ENCODE assay signal across 18 cellular contexts in the genomic region with DNA sequence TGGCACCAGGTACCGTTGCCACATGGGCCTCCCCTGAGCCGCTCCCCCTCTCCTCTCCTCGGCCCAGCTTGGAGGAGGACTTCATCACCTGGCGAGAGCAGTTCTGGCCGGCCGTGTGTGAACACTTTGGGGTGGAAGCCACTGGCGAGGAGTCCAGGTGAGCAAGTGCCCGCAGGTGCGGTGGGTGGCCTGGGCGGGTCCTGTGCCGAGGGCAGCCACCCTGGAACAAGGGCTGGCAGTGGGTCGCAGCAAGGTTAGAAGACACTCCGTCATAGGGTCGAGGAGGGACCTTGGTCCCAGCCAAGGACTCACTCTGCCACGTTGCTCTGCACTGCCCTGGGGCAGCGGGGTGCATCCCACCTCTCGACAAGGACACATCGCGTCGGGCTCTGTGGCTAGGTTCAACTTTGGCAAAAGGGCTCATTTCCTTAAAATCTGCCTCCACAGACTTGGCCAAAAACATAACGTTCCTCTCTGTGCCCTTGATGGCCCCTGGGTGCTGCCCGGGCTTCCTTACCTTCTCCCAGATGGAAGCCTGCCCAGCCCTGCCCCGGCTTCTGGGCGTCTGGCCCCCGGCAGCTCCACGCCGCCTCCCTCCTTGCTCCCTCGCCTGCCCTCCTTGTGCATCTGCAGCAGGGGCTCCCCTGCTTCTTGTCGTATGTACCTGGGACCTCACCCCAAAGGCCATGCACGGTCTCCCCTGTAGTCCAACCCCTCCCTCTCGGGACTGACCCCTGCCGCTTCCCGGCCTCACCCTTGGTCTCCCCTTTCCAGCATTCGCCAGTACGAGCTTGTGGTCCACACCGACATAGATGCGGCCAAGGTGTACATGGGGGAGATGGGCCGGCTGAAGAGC. TPM values are rescaled to one million over a fixed set of nuclear protein-coding genes. Genes with fewer than 3 reads are reported as not detected.
DNase-seq lines count a peak whose midpoint lies in the region; ATAC-seq and TF ChIP-seq lines count a peak whose summit lies in the region.
"Had no signal": no experiment of that assay in that cellular context is flagged by ENCODE, and none has a peak within 500 bp of the region (broad histone marks: within the 10 kb centered on the region; RNA-seq: fewer than 3 reads in every experiment).

No MANE protein-coding gene starts in this region.

- TF ChIP-seq CTCF in left ventricle myocardium inferior (IDR thresholded peaks at IDR 0.05; ENCODE audit: borderline replicate concordance) (no peak), chondrocyte (IDR thresholded peaks at IDR 0.05) (no peak)

- H3K79me1 ChIP-seq in neuronal stem cell (ENCODE audit: low read depth, low read length), result peaks cover 2% of the 10 kb centered on the region

- intact Hi-C loops in left ventricle myocardium inferior (cut with micrococcal nuclease), result no loop called here
- intact Hi-C loops in left ventricle myocardium superior (cut with micrococcal nuclease), result no loop called here

- H3K4me3 ChIP-seq in left ventricle myocardium inferior (no peak overlapping the region), neuronal stem cell (ENCODE audit: low read length in 2 of 2) (no peak overlapping the region)
- H3K4me3 ChIP-seq: A549, GM12878 had no signal

- H3K4ac ChIP-seq in neuronal stem cell (ENCODE audit: low read length), result no peak overlapping the region

- peak overlapping the region; percentile 53 for H2BK5ac ChIP-seq in neuronal stem cell (ENCODE audit: low read length)

- H3K27me3 Mint-ChIP-seq in chondrocyte (ENCODE audit: low read depth), result no peaks in the 10 kb centered on the region
- H3K27me3 Mint-ChIP-seq in activated CD8-positive, alpha-beta T cell treated with anti-CD3 and anti-CD28 coated beads, Interleukin-2, amount 10 ng/mL, durations not matched to agents 7 days and 5 days (ENCODE audit: low read depth), result no peaks in the 10 kb centered on the region

- no peak overlapping the region for H2BK120ac ChIP-seq in neuronal stem cell (ENCODE audit: low read depth, low read length)

- H3K27me3 ChIP-seq in left ventricle myocardium inferior (ENCODE audit: low read depth), result no peaks in the 10 kb centered on the region
- no peaks in the 10 kb centered on the region for H3K27me3 ChIP-seq in neuronal stem cell (ENCODE audit: control insufficient read depth in 3 of 3, insufficient read depth in 3 of 3, low read depth in 1 of 3, low read length in 3 of 3)

- POLR2A ChIA-PET in activated CD8-positive, alpha-beta T cell treated with anti-CD3 and anti-CD28 coated beads, Interleukin-2, amount 10 ng/mL, durations not matched to agents 7 days and 5 days (lab: Charles Lee), result interaction anchor here (0.6 to 1.2 kb wide), 2 partner anchors 12 to 70 kb away, joined by 5 read pairs; a partner anchor contains a TSS

- peaks cover 17% of the 10 kb centered on the region for H3K4me1 Mint-ChIP-seq in chondrocyte (ENCODE audit: low read depth)
- H3K4me1 Mint-ChIP-seq in activated CD8-positive, alpha-beta T cell treated with anti-CD3 and anti-CD28 coated beads, Interleukin-2, amount 10 ng/mL, durations not matched to agents 7 days and 5 days (ENCODE audit: low read depth), result no peaks in the 10 kb centered on the region

- H3K9me3 ChIP-seq in left ventricle myocardium inferior (replicated peaks) (no peaks in the 10 kb centered on the region), neuronal stem cell (replicated peaks in 1 of 2; ENCODE audit: control insufficient read depth in 2 of 2, insufficient read depth in 1 of 2, low read depth in 1 of 2, low read length in 2 of 2) (no peaks in the 10 kb centered on the region)
- H3K9me3 ChIP-seq: A549 had no signal

- no peak overlapping the region for H3K27ac Mint-ChIP-seq in chondrocyte (ENCODE audit: unreplicated experiment)
- no peak overlapping the region for H3K27ac Mint-ChIP-seq in activated CD8-positive, alpha-beta T cell treated with anti-CD3 and anti-CD28 coated beads, Interleukin-2, amount 10 ng/mL, durations not matched to agents 7 days and 5 days

- no peak overlapping the region for H2AK5ac ChIP-seq in neuronal stem cell (ENCODE audit: low read depth, low read length)

- H3K36me3 ChIP-seq in left ventricle myocardium inferior (peaks cover 73% of the 10 kb centered on the region), neuronal stem cell (replicated peaks in 1 of 2; ENCODE audit: control insufficient read depth in 2 of 2, insufficient read depth in 2 of 2, low read length in 2 of 2) (peaks cover 41 to 87% of the 10 kb centered on the region in 2 donors)

- no peak for DNase-seq in left ventricle myocardium inferior
- no peak for DNase-seq in left ventricle myocardium superior
- peak; percentile 71 for DNase-seq in chondrocyte (ENCODE audit: low spot score)
- no peak for DNase-seq in neuronal stem cell (ENCODE audit: low spot score)
- DNase-seq in NCI-H524 treated with DMSO at 0.1 percent for 48 hours (lab: John Stamatoyannopoulos, UW), result no peak
- no peak for DNase-seq in activated CD8-positive, alpha-beta T cell treated with anti-CD3 and anti-CD28 coated beads, Interleukin-2, amount 10 ng/mL, durations not matched to agents 7 days and 5 days
- DNase-seq: DMS79; KBM-7; NCI-H1048; NCI-H2107; NCI-H345; NCI-H69; NK-92 treated with Interleukin-12 subunit alpha and Interleukin-12 subunit beta, amount 100 ng/mL, for 24 hours had no signal

- H4K91ac ChIP-seq in neuronal stem cell (ENCODE audit: low read depth, low read length, poor library complexity), result no peak overlapping the region

- CTCF ChIA-PET in activated CD8-positive, alpha-beta T cell treated with anti-CD3 and anti-CD28 coated beads, Interleukin-2, amount 10 ng/mL, durations not matched to agents 7 days and 5 days (lab: Charles Lee), result no interaction called here

- ATAC-seq in left ventricle myocardium superior (no peak), HG02759 (IDR thresholded peaks at IDR 0.05; ENCODE audit: unreplicated experiment) (no peak), GM18505 (IDR thresholded peaks at IDR 0.05; ENCODE audit: unreplicated experiment) (no peak)
- no peak for ATAC-seq in activated CD8-positive, alpha-beta T cell treated with anti-CD3 and anti-CD28 coated beads, Interleukin-2, amount 10 ng/mL, durations not matched to agents 7 days and 5 days
- ATAC-seq: GM12878 had no signal

- H3K4me1 ChIP-seq in left ventricle myocardium inferior (peaks cover 61% of the 10 kb centered on the region), neuronal stem cell (ENCODE audit: control insufficient read depth in 2 of 2, insufficient read depth in 1 of 2, low read depth in 1 of 2, low read length in 2 of 2) (no peaks in the 10 kb centered on the region)

- H3K9ac ChIP-seq in neuronal stem cell (ENCODE audit: low read depth, low read length, poor library complexity), result no peak overlapping the region

- no peak overlapping the region for H3K23ac ChIP-seq in neuronal stem cell (ENCODE audit: low read depth, low read length, poor library complexity)

- H2AFZ ChIP-seq in neuronal stem cell (ENCODE audit: low read length), result no peak overlapping the region

- no peak overlapping the region for H4K8ac ChIP-seq in neuronal stem cell (ENCODE audit: low read depth, low read length)

- H3K27ac ChIP-seq in left ventricle myocardium inferior (replicated peaks), result peak overlapping the region; percentile 27
- H3K27ac ChIP-seq in neuronal stem cell (replicated peaks; ENCODE audit: low read length), result no peak overlapping the region
- H3K27ac ChIP-seq: C4-2B had no signal

- H3K4me3 Mint-ChIP-seq in chondrocyte (ENCODE audit: unreplicated experiment), result no peak overlapping the region
- H3K4me3 Mint-ChIP-seq in activated CD8-positive, alpha-beta T cell treated with anti-CD3 and anti-CD28 coated beads, Interleukin-2, amount 10 ng/mL, durations not matched to agents 7 days and 5 days, result no peak overlapping the region

- no peaks in the 10 kb centered on the region for H3K9me3 Mint-ChIP-seq in chondrocyte (ENCODE audit: low read depth)
- no peaks in the 10 kb centered on the region for H3K9me3 Mint-ChIP-seq in activated CD8-positive, alpha-beta T cell treated with anti-CD3 and anti-CD28 coated beads, Interleukin-2, amount 10 ng/mL, durations not matched to agents 7 days and 5 days (ENCODE audit: insufficient read depth)

- TF ChIP-seq POLR2A in GM18505 (IDR thresholded peaks at IDR 0.05; ENCODE audit: borderline replicate concordance, extremely low read depth, insufficient read depth, insufficient read length), result no peak

- H2BK15ac ChIP-seq in neuronal stem cell (ENCODE audit: low read length), result peak overlapping the region; percentile 37

- peak overlapping the region; percentile 48 for H3K18ac ChIP-seq in neuronal stem cell (ENCODE audit: low read length)

- no peak overlapping the region for H3K14ac ChIP-seq in neuronal stem cell (ENCODE audit: low read length)

- WGBS in neuronal stem cell (ENCODE audit: extremely low coverage in 2 of 2, insufficient read length in 2 of 2, insufficient replicate concordance in 1 of 2), 2 donors, result no CpG with 5 or more reads among the region's 38 CpGs

- H2BK12ac ChIP-seq in neuronal stem cell (ENCODE audit: low read length), result no peak overlapping the region

- H3K36me3 Mint-ChIP-seq in chondrocyte (ENCODE audit: low read depth), result peaks cover 9% of the 10 kb centered on the region
- H3K36me3 Mint-ChIP-seq in activated CD8-positive, alpha-beta T cell treated with anti-CD3 and anti-CD28 coated beads, Interleukin-2, amount 10 ng/mL, durations not matched to agents 7 days and 5 days (ENCODE audit: low read depth), result peaks cover under 1% of the 10 kb centered on the region

- no peak overlapping the region for H3K4me2 ChIP-seq in neuronal stem cell (ENCODE audit: insufficient read depth, low read length, poor library complexity, severe bottlenecking)
- H3K4me2 ChIP-seq: A549 had no signal

RNA-seq across cellular contexts. Expression of a gene that starts 12.7 kb away (rescaled TPM):
- 163 TPM for total RNA-seq in left ventricle myocardium inferior
- 107 TPM for total RNA-seq in left ventricle myocardium superior
- 28.8 to 36.0 TPM (median 30.6 TPM) in 3 replicates for total RNA-seq in chondrocyte
- 17.6 TPM for polyA plus RNA-seq in neuronal stem cell (2013, experiment 1 of 2)
- polyA plus RNA-seq in neuronal stem cell (2013, experiment 2 of 2), result 17.4 TPM
- total RNA-seq in activated CD8-positive, alpha-beta T cell treated with anti-CD3 and anti-CD28 coated beads, Interleukin-2, amount 10 ng/mL, durations not matched to agents 7 days and 5 days, result 10 to 100 TPM; 15.9 to 17.6 TPM
